Comparison of ENCODE assay signal across 1 cellular context in the genomic region with DNA sequence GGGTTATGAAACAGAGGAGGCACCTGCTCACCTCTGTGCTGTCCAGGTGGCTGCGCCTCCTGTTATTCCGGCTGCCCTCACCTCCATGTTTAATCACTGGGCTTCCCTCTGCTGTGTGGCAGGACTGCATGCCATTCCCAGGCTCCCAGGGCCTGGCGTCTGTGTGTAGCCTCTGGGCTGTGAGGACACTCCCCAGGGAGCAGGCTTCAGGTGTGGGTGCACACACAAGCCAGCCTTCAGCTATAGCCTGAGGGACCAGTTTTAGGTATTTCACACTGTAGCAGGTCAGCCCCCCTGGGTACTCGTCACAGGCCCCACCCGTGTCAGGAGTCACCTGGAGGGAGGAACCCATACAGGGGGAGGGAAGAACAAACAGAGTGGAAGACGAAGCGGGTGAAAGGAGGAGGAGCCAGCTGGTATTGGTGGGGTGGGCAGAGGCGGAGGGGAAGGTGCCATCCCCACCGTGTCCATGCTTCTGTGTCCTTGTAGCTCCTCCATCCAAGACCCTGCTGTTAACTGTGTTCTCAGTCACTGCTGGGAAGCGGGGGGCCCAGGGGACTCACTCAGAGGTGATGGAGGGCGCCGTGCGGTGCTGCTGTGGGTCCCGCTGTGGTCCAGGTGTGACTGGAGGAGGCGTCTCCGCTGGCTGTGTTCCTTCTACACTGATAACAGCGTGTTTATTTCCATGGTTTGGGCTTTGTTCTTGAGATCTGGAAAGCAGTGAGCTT.
A peak's percentile ranks its signal among the peaks of the same experiment; 100 is the strongest.
TF ChIP-seq lines count a peak whose summit lies in the region.

No MANE protein-coding gene starts in this region.

TF ChIP-seq in HEK293, 187 proteins besides CTCF, POLR2A, EP300 and RAD21:
- TF ChIP-seq, protein P1, sequence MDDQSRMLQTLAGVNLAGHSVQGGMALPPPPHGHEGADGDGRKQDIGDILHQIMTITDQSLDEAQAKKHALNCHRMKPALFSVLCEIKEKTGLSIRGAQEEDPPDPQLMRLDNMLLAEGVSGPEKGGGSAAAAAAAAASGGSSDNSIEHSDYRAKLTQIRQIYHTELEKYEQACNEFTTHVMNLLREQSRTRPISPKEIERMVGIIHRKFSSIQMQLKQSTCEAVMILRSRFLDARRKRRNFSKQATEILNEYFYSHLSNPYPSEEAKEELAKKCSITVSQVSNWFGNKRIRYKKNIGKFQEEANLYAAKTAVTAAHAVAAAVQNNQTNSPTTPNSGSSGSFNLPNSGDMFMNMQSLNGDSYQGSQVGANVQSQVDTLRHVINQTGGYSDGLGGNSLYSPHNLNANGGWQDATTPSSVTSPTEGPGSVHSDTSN (CRISPR knock-in tag; IDR thresholded peaks at IDR 0.05) = no peak
- peak; percentile 33 for TF ChIP-seq ZIC2 (tag by site-specific recombination; IDR thresholded peaks at IDR 0.05)
- no peak for TF ChIP-seq ZNF239 (tag by site-specific recombination; IDR thresholded peaks at IDR 0.05)
- no peak for TF ChIP-seq ZNF366 (tag by site-specific recombination; conservative IDR thresholded peaks at IDR 0.05)
- TF ChIP-seq KLF1 (tag by site-specific recombination; IDR thresholded peaks at IDR 0.05) = 0 out of 2 replicates have a peak, but pooled peaks have one; percentile 25
- TF ChIP-seq, protein P2, sequence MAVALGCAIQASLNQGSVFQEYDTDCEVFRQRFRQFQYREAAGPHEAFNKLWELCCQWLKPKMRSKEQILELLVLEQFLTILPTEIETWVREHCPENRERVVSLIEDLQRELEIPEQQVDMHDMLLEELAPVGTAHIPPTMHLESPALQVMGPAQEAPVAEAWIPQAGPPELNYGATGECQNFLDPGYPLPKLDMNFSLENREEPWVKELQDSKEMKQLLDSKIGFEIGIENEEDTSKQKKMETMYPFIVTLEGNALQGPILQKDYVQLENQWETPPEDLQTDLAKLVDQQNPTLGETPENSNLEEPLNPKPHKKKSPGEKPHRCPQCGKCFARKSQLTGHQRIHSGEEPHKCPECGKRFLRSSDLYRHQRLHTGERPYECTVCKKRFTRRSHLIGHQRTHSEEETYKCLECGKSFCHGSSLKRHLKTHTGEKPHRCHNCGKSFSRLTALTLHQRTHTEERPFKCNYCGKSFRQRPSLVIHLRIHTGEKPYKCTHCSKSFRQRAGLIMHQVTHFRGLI (tag by site-specific recombination; IDR thresholded peaks at IDR 0.05) = no peak
- no peak for TF ChIP-seq ZNF112 (tag by site-specific recombination; IDR thresholded peaks at IDR 0.05)
- no peak for TF ChIP-seq ZNF768 (tag by site-specific recombination; IDR thresholded peaks at IDR 0.05)
- TF ChIP-seq, protein P3, sequence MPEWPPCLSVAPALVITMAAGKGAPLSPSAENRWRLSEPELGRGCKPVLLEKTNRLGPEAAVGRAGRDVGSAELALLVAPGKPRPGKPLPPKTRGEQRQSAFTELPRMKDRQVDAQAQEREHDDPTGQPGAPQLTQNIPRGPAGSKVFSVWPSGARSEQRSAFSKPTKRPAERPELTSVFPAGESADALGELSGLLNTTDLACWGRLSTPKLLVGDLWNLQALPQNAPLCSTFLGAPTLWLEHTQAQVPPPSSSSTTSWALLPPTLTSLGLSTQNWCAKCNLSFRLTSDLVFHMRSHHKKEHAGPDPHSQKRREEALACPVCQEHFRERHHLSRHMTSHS (tag by site-specific recombination; IDR thresholded peaks at IDR 0.05) = no peak
- TF ChIP-seq, protein P4, sequence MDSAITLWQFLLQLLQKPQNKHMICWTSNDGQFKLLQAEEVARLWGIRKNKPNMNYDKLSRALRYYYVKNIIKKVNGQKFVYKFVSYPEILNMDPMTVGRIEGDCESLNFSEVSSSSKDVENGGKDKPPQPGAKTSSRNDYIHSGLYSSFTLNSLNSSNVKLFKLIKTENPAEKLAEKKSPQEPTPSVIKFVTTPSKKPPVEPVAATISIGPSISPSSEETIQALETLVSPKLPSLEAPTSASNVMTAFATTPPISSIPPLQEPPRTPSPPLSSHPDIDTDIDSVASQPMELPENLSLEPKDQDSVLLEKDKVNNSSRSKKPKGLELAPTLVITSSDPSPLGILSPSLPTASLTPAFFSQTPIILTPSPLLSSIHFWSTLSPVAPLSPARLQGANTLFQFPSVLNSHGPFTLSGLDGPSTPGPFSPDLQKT (IDR thresholded peaks at IDR 0.05; ENCODE audit: borderline replicate concordance, low read depth, low read length) = no peak
- no peak for TF ChIP-seq ZBTB10 (tag by site-specific recombination; IDR thresholded peaks at IDR 0.05)
- TF ChIP-seq, protein P5, sequence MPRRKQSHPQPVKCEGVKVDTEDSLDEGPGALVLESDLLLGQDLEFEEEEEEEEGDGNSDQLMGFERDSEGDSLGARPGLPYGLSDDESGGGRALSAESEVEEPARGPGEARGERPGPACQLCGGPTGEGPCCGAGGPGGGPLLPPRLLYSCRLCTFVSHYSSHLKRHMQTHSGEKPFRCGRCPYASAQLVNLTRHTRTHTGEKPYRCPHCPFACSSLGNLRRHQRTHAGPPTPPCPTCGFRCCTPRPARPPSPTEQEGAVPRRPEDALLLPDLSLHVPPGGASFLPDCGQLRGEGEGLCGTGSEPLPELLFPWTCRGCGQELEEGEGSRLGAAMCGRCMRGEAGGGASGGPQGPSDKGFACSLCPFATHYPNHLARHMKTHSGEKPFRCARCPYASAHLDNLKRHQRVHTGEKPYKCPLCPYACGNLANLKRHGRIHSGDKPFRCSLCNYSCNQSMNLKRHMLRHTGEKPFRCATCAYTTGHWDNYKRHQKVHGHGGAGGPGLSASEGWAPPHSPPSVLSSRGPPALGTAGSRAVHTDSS (tag by site-specific recombination; IDR thresholded peaks at IDR 0.05) = no peak
